9 cellular contexts compared by ENCODE assay signal in genomic region chr10:119543814-119544642, GRCh38. TPM values are rescaled to one million over a fixed set of nuclear protein-coding genes. Genes with fewer than 3 reads are reported as not detected.
A peak's percentile ranks its signal among the peaks of the same experiment; 100 is the strongest.
DNase-seq lines count a peak whose midpoint lies in the region; ATAC-seq and TF ChIP-seq lines count a peak whose summit lies in the region.
"Had no signal": no experiment of that assay in that cellular context is flagged by ENCODE, and none has a peak within 500 bp of the region (broad histone marks: within the 10 kb centered on the region; RNA-seq: fewer than 3 reads in every experiment).

No MANE protein-coding gene starts in this region.

- H3K9me3 Mint-ChIP-seq in GM23338: no peaks in the 10 kb centered on the region; the same call in 2 of the 3 replicates

- peak overlapping the region; percentile 83 for H3K4me3 ChIP-seq in GM23338
- peak overlapping the region; percentile 78 for H3K4me3 ChIP-seq in SK-N-MC
- peak overlapping the region in 2 of 8 donors; percentile 90 to 93 for H3K4me3 ChIP-seq in spleen

- H3K27ac ChIP-seq in GM23338 (ENCODE audit: low read depth) (no peak overlapping the region), SK-N-MC (peak overlapping the region; percentile 70; the same call in 1 of the 2 replicates), spleen (no peak overlapping the region)

- no peaks in the 10 kb centered on the region; the same call in 1 of the 2 replicates for H4K20me1 ChIP-seq in GM23338 (replicated peaks; ENCODE audit: insufficient read depth)

- WGBS in spleen, 5 donors: 72 to 78% (median 76%) methylated on average over 19 of the region's 19 CpGs

- H3K79me2 ChIP-seq in GM23338 (replicated peaks; ENCODE audit: insufficient read depth): no peaks in the 10 kb centered on the region

- intact Hi-C loops in spleen (cut with DNase I; ENCODE audit: low total_unique reads): no loop called here

- H3K27ac Mint-ChIP-seq in GM23338: no peak overlapping the region

- H3K9ac ChIP-seq in SK-N-MC (ENCODE audit: insufficient read length): peak overlapping the region; percentile 61

- H3K9me3 ChIP-seq in SK-N-MC (ENCODE audit: low read depth, low read length) (no peaks in the 10 kb centered on the region), spleen (no peaks in the 10 kb centered on the region)

- H3K27me3 ChIP-seq in GM23338 (ENCODE audit: insufficient read depth): peaks cover 61% of the 10 kb centered on the region
- H3K27me3 ChIP-seq in spleen (replicated peaks in 1 of 7): peaks cover 0 to 37% (median 0%) of the 10 kb centered on the region in 7 donors

- peaks cover 18% of the 10 kb centered on the region for H3K4me1 Mint-ChIP-seq in GM23338

- DNase-seq in GM23338 (ENCODE audit: low spot score): peak; percentile 63
- no peak for DNase-seq in SK-N-MC (ENCODE audit: low read depth, low spot score)
- DNase-seq in fibroblast of peridontal ligament (ENCODE audit: extremely low read depth): peak; percentile 84
- peak; percentile 23 for DNase-seq in retina
- no peak for DNase-seq in spleen
- DNase-seq in NCI-H1092 (lab: John Stamatoyannopoulos, UW): no peak
- no peak for DNase-seq in middle frontal gyrus (ENCODE audit: extremely low spot score, low spot score)
- DNase-seq: NK-92 treated with Interleukin-12 subunit alpha and Interleukin-12 subunit beta, amount 100 ng/mL, for 24 hours had no signal

- no peaks in the 10 kb centered on the region for H3K9me2 ChIP-seq in GM23338 (ENCODE audit: insufficient read depth)

- peak overlapping the region; percentile 95 for H3K4me2 ChIP-seq in GM23338

- peaks cover 3% of the 10 kb centered on the region; the same call in 1 of the 3 replicates for H3K36me3 Mint-ChIP-seq in GM23338 (ENCODE audit: low read depth)

- peaks cover 9% of the 10 kb centered on the region; the same call in 1 of the 2 replicates for H3F3A ChIP-seq in GM23338 (replicated peaks; ENCODE audit: low read depth)

- H2AFZ ChIP-seq in GM23338: peak overlapping the region; percentile 94

- H3K4me1 ChIP-seq in GM23338 (ENCODE audit: insufficient read depth) (peaks cover 13% of the 10 kb centered on the region; the same call in 1 of the 2 replicates), spleen (peaks cover 0 to 51% (median 40%) of the 10 kb centered on the region in 6 donors)

- peak; percentile 10 for ATAC-seq in GM23338
- no peak for ATAC-seq in HG02571 (IDR thresholded peaks at IDR 0.05; ENCODE audit: unreplicated experiment)

- TF ChIP-seq CTCF in GM23338 (conservative IDR thresholded peaks at IDR 0.05; ENCODE audit: low read depth in 2 of 2): no peak
- no peak for TF ChIP-seq CTCF in spleen (IDR thresholded peaks at IDR 0.05 in 8 of 11, conservative IDR thresholded peaks at IDR 0.05 in 3 of 11)

- H3K4me3 Mint-ChIP-seq in GM23338: peak overlapping the region; percentile 83

- H3K27me3 Mint-ChIP-seq in GM23338 (ENCODE audit: insufficient read depth, low read depth, poor library complexity): peaks cover 49% of the 10 kb centered on the region

- H3K36me3 ChIP-seq in GM23338 (ENCODE audit: insufficient read depth) (no peaks in the 10 kb centered on the region), SK-N-MC (ENCODE audit: insufficient read depth, low read length) (no peaks in the 10 kb centered on the region), spleen (no peaks in the 10 kb centered on the region)

- no peak for TF ChIP-seq POLR2A in spleen (IDR thresholded peaks at IDR 0.05)

TF ChIP-seq in GM23338, 12 proteins besides CTCF, POLR2A, EP300 and RAD21:
- TF ChIP-seq, protein P1, sequence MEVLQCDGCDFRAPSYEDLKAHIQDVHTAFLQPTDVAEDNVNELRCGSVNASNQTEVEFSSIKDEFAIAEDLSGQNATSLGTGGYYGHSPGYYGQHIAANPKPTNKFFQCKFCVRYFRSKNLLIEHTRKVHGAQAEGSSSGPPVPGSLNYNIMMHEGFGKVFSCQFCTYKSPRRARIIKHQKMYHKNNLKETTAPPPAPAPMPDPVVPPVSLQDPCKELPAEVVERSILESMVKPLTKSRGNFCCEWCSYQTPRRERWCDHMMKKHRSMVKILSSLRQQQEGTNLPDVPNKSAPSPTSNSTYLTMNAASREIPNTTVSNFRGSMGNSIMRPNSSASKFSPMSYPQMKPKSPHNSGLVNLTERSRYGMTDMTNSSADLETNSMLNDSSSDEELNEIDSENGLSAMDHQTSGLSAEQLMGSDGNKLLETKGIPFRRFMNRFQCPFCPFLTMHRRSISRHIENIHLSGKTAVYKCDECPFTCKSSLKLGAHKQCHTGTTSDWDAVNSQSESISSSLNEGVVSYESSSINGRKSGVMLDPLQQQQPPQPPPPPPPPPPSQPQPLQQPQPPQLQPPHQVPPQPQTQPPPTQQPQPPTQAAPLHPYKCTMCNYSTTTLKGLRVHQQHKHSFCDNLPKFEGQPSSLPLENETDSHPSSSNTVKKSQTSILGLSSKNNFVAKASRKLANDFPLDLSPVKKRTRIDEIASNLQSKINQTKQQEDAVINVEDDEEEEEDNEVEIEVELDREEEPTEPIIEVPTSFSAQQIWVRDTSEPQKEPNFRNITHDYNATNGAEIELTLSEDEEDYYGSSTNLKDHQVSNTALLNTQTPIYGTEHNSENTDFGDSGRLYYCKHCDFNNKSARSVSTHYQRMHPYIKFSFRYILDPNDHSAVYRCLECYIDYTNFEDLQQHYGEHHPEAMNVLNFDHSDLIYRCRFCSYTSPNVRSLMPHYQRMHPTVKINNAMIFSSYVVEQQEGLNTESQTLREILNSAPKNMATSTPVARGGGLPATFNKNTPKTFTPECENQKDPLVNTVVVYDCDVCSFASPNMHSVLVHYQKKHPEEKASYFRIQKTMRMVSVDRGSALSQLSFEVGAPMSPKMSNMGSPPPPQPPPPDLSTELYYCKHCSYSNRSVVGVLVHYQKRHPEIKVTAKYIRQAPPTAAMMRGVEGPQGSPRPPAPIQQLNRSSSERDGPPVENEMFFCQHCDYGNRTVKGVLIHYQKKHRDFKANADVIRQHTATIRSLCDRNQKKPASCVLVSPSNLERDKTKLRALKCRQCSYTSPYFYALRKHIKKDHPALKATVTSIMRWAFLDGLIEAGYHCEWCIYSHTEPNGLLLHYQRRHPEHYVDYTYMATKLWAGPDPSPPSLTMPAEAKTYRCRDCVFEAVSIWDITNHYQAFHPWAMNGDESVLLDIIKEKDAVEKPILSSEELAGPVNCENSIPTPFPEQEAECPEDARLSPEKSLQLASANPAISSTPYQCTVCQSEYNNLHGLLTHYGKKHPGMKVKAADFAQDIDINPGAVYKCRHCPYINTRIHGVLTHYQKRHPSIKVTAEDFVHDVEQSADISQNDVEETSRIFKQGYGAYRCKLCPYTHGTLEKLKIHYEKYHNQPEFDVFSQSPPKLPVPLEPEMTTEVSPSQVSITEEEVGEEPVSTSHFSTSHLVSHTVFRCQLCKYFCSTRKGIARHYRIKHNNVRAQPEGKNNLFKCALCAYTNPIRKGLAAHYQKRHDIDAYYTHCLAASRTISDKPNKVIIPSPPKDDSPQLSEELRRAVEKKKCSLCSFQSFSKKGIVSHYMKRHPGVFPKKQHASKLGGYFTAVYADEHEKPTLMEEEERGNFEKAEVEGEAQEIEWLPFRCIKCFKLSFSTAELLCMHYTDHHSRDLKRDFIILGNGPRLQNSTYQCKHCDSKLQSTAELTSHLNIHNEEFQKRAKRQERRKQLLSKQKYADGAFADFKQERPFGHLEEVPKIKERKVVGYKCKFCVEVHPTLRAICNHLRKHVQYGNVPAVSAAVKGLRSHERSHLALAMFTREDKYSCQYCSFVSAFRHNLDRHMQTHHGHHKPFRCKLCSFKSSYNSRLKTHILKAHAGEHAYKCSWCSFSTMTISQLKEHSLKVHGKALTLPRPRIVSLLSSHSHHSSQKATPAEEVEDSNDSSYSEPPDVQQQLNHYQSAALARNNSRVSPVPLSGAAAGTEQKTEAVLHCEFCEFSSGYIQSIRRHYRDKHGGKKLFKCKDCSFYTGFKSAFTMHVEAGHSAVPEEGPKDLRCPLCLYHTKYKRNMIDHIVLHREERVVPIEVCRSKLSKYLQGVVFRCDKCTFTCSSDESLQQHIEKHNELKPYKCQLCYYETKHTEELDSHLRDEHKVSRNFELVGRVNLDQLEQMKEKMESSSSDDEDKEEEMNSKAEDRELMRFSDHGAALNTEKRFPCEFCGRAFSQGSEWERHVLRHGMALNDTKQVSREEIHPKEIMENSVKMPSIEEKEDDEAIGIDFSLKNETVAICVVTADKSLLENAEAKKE (CRISPR knock-in tag; IDR thresholded peaks at IDR 0.05): peak; percentile 63; the same call in 1 of the 2 replicates
- TF ChIP-seq, protein P2, sequence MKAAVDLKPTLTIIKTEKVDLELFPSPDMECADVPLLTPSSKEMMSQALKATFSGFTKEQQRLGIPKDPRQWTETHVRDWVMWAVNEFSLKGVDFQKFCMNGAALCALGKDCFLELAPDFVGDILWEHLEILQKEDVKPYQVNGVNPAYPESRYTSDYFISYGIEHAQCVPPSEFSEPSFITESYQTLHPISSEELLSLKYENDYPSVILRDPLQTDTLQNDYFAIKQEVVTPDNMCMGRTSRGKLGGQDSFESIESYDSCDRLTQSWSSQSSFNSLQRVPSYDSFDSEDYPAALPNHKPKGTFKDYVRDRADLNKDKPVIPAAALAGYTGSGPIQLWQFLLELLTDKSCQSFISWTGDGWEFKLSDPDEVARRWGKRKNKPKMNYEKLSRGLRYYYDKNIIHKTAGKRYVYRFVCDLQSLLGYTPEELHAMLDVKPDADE (IDR thresholded peaks at IDR 0.05): no peak
- TF ChIP-seq JUNB (IDR thresholded peaks at IDR 0.05; ENCODE audit: unreplicated experiment) (no peak), EZH2 (IDR thresholded peaks at IDR 0.05; ENCODE audit: low read depth, unreplicated experiment) (peak; percentile 23)

RNA-seq across cellular contexts. Expression of gene RGS10, which starts 1.5 kb away (rescaled TPM):
- total RNA-seq in GM23338 (2014; rRNA removed; shearing (Covaris generic)): 16.8 and 18.4 TPM in 2 replicates
- 26.8 and 27.5 TPM in 2 replicates for polyA plus RNA-seq in GM23338 (2016; fragmentation: Nextera tagmentation; extraction: Ambion mirVana)
- total RNA-seq in spleen: 10 to 100 TPM; 29.1 to 74.1 (median 38.9) TPM
- 100 to 1,000 TPM in 1 of 3 donors, 10 to 100 TPM in 2; 52.7 to 127 (median 92.9) TPM for polyA plus RNA-seq in spleen

RNA-seq across cellular contexts. Expression of gene TIAL1, which starts 52.7 kb away (rescaled TPM):
- 103 and 131 TPM in 2 replicates for total RNA-seq in GM23338 (2014; rRNA removed; shearing (Covaris generic))
- polyA plus RNA-seq in GM23338 (2016; fragmentation: Nextera tagmentation; extraction: Ambion mirVana): 87.5 and 92.6 TPM in 2 replicates
- 100 to 1,000 TPM in 6 of 7 donors, 10 to 100 TPM in 1; 83.3 to 126 (median 115) TPM for total RNA-seq in spleen
- polyA plus RNA-seq in spleen: 10 to 100 TPM; 54.1 to 81.5 (median 80.7) TPM

Comparison
In these comparisons a context has a peak if more than half of its experiments do, and no peak if none do; other contexts are left out.
1. DNase-seq: peak in GM23338 (single experiment), fibroblast of peridontal ligament (single experiment) and retina (single experiment); none in SK-N-MC (single experiment), spleen (single experiment), NCI-H1092 (single experiment) and middle frontal gyrus (single experiment).